In the genomic region with DNA sequence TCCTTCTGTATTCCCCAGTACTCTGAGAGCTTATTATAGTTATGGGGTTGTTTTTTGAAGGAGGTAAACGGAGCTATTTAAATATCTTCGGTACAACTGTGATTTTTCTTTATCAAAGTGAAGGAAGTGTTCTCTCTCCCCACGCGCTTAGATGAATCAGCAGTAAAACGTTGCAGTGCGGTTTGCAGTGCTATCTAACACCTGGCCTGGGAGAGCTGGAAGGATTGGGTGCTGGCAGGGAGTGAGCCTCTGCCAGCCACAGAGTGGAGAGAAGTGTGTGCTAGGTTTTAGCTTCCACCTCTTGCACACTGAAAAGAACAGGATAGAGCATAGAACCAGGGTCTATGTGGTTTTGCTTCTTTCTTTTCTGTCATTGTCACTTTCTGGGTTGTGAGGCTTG, we compare ENCODE assay signal across 8 cellular contexts.
DNase-seq lines count a peak whose midpoint lies in the region; ATAC-seq and TF ChIP-seq lines count a peak whose summit lies in the region.

No MANE protein-coding gene starts in this region.

- TF ChIP-seq CTCF in HFF-Myc (IDR thresholded peaks at IDR 0.05; ENCODE audit: low read depth, low read length, missing control alignments) (no peak), prostate gland (IDR thresholded peaks at IDR 0.05) (no peak)

- H3K4me3 ChIP-seq in GM08714 (ENCODE audit: low read length) (peak overlapping the region; percentile 20; the same call in 1 of the 2 replicates), HFF-Myc (replicated peaks; ENCODE audit: low read depth, low read length) (0 out of 2 replicates have a peak overlapping the region, but pooled peaks have one; percentile 3), prostate gland (peak overlapping the region in 1 of 2 donors; percentile 14)

- no peaks in the 10 kb centered on the region for H3K4me1 ChIP-seq in prostate gland (replicated peaks)

- intact Hi-C loops in prostate gland (cut with DNase I): no loop called here

- no peaks in the 10 kb centered on the region for H3K36me3 ChIP-seq in prostate gland

- DNase-seq in HFF-Myc (ENCODE audit: extremely low read depth, low read depth): peak; percentile 16
- DNase-seq in NCI-H1436 treated with DMSO at 0.1 percent for 48 hours (lab: John Stamatoyannopoulos, UW): peak; percentile 76
- peak; percentile 67 for DNase-seq in activated CD4-positive, alpha-beta T cell treated with anti-CD3 and anti-CD28 coated beads for 48 hours
- DNase-seq in epithelial cell of prostate (ENCODE audit: low read depth, low spot score): peak; percentile 39
- peak; percentile 32 for DNase-seq in prostate gland (ENCODE audit: low spot score)
- DNase-seq in T1000 (lab: John Stamatoyannopoulos, UW): no peak

- no peaks in the 10 kb centered on the region for H3K9me3 ChIP-seq in prostate gland

- H3K27ac ChIP-seq in epithelial cell of prostate (peak overlapping the region; percentile 37), prostate gland (peak overlapping the region in 1 of 2 donors; percentile 1)

- WGBS in prostate gland: 11% methylated on average over 6 of the region's 6 CpGs

- H3K27me3 ChIP-seq in prostate gland (replicated peaks; ENCODE audit: insufficient read depth): no peaks in the 10 kb centered on the region

- ATAC-seq in HG03439 (IDR thresholded peaks at IDR 0.05; ENCODE audit: unreplicated experiment): no peak

- no peak for TF ChIP-seq POLR2A in prostate gland (IDR thresholded peaks at IDR 0.05)
